Comparison of ENCODE assay signal across 8 cellular contexts in the genomic region with DNA sequence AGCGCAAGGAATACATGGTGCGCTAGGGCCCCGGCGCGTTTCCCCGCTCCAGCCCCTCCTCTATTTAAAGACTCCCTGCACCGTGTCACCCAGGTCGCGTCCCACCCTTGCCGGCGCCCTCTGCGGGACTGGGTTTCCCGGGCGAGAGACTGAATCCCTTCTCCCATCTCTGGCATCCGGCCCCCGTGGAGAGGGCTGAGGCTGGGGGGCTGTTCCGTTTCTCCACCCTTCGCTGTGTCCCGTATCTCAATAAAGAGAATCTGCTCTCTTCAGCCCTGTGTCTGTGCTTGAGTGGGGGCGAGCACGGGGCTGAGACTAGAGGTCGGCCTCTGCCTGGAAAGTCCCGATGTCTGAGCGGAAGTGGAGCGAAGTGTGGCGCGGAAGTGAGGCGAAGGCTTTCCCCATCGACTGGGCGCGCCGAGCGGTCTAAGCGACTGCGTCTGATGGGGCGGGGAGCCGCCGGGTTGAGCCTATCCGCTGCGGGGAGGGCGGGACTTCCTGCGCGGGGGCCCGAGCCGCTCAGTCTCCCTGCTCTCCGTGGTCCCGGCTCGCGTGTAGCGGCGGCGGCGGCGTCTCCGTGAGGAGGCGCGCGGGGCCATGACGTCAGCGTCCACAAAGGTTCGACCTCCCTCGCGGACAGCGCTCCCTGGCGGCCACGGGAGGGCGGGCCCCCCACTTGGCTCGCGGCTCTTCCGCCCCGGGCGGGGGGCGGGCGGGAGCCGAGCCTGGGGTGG. TPM values are rescaled to one million over a fixed set of nuclear protein-coding genes. Genes with fewer than 3 reads are reported as not detected.
DNase-seq lines count a peak whose midpoint lies in the region; ATAC-seq, FAIRE-seq and TF ChIP-seq lines count a peak whose summit lies in the region.

No MANE protein-coding gene starts in this region.

- no peak for TF ChIP-seq EP300 in suprapubic skin (IDR thresholded peaks at IDR 0.05)

- TF ChIP-seq POLR2A in HCT116 (IDR thresholded peaks at IDR 0.05; ENCODE audit: borderline replicate concordance, extremely low read depth, insufficient read depth, insufficient read length) (peak; percentile 51), suprapubic skin (IDR thresholded peaks at IDR 0.05) (peak in 1 of 2 donors; percentile 82)

- H2AFZ ChIP-seq in HCT116 (ENCODE audit: low read depth, low read length, poor library complexity, severe bottlenecking), result no peak overlapping the region
- peak overlapping the region; percentile 16; the same call in 1 of the 2 replicates for H2AFZ ChIP-seq in MM.1S (ENCODE audit: low read length)

- TF ChIP-seq CTCF in HCT116 (IDR thresholded peaks at IDR 0.05 in 2 of 3, conservative IDR thresholded peaks at IDR 0.05 in 1 of 3; ENCODE audit: borderline replicate concordance in 1 of 3, insufficient read depth in 1 of 3, low read depth in 2 of 3, low read length in 2 of 3), result peak in 2 of 3 experiments; percentile 52 to 56; a peak in 4 of 6 replicates
- TF ChIP-seq CTCF in MM.1S (IDR thresholded peaks at IDR 0.05; ENCODE audit: low read length), result peak; percentile 44
- peak; percentile 16 to 97 for TF ChIP-seq CTCF in suprapubic skin (IDR thresholded peaks at IDR 0.05)

- intact Hi-C loops in HCT116 (cut with micrococcal nuclease), result no loop called here

- peak; percentile 93 for DNase-seq in GM04504 (ENCODE audit: low read depth)
- DNase-seq in HCT116 (ENCODE audit: low read depth, low spot score), result peak; percentile 85
- peak; percentile 99 for DNase-seq in MM.1S
- peak; percentile 95 for DNase-seq in SIG-M5 treated with dmso at 0.1 percent for 504 hours (lab: John Stamatoyannopoulos, UW; ENCODE audit: unreplicated experiment)
- DNase-seq in activated naive CD4-positive, alpha-beta T cell treated with Interleukin-2 at 50 U/mL for 16 hours, result peak; percentile 99
- DNase-seq in frontal cortex (ENCODE audit: low spot score in 2 of 2), result peak; percentile 94
- peak; percentile 78 to 98 (median 96) for DNase-seq in nucleus accumbens (lab: John Stamatoyannopoulos, UW)
- DNase-seq in suprapubic skin (ENCODE audit: low spot score in 2 of 2), result peak; percentile 98 to 99

- peak overlapping the region; percentile 61 to 74 for H3K4me3 ChIP-seq in HCT116 (replicated peaks in 1 of 2; ENCODE audit: low read depth in 1 of 2, low read length in 2 of 2)
- H3K4me3 ChIP-seq in MM.1S (ENCODE audit: low read length), result peak overlapping the region; percentile 89
- H3K4me3 ChIP-seq in suprapubic skin, result peak overlapping the region; percentile 65

- H3K36me3 ChIP-seq in HCT116 (ENCODE audit: control insufficient read depth in 1 of 2, insufficient read depth in 2 of 2, low read length in 2 of 2) (no peaks in the 10 kb centered on the region), MM.1S (replicated peaks; ENCODE audit: insufficient read depth, low read length) (no peaks in the 10 kb centered on the region), suprapubic skin (peaks cover 12% of the 10 kb centered on the region)

- H3K4me2 ChIP-seq in HCT116 (ENCODE audit: low read length) (peak overlapping the region; percentile 100), MM.1S (ENCODE audit: low read depth, low read length) (peak overlapping the region; percentile 95)

- H3K79me2 ChIP-seq in HCT116 (ENCODE audit: insufficient read depth, low read length) (peaks cover 48% of the 10 kb centered on the region), MM.1S (ENCODE audit: low read length) (peaks cover 61% of the 10 kb centered on the region)

- H3K9ac ChIP-seq in HCT116 (ENCODE audit: low read length) (peak overlapping the region; percentile 98), MM.1S (ENCODE audit: low read length) (peak overlapping the region; percentile 99)

- H3K27me3 ChIP-seq in HCT116 (ENCODE audit: insufficient read depth, low read length), result no peaks in the 10 kb centered on the region
- no peaks in the 10 kb centered on the region for H3K27me3 ChIP-seq in MM.1S (replicated peaks; ENCODE audit: insufficient read depth, low read length)
- H3K27me3 ChIP-seq in suprapubic skin, result no peaks in the 10 kb centered on the region

- POLR2A ChIA-PET in HCT116 (lab: Charles Lee), result interaction anchor here (1.0 to 1.5 kb wide), 2 partner anchors 9 to 170 kb away, joined by 3 to 4 read pairs; no protein-coding TSS in a partner anchor

- no TSS peak for BruUV-seq in HCT116 (replicated peaks; lab: Mats Ljungman, UMichigan)

- no peaks in the 10 kb centered on the region for H3K9me3 ChIP-seq in HCT116 (ENCODE audit: control insufficient read depth in 1 of 2, insufficient read depth in 1 of 2, low read depth in 1 of 2, low read length in 2 of 2)
- H3K9me3 ChIP-seq in MM.1S (replicated peaks; ENCODE audit: insufficient read depth, low read length), result no peaks in the 10 kb centered on the region
- H3K9me3 ChIP-seq in suprapubic skin, result no peaks in the 10 kb centered on the region

- H3K9me2 ChIP-seq in HCT116 (ENCODE audit: insufficient read depth) (no peaks in the 10 kb centered on the region), MM.1S (replicated peaks; ENCODE audit: insufficient read depth, low read length) (no peaks in the 10 kb centered on the region)

- peaks cover 34% of the 10 kb centered on the region for H3F3A ChIP-seq in MM.1S (ENCODE audit: insufficient read depth, low read length)

- CTCF ChIA-PET in HCT116 (lab: Charles Lee), result interaction anchor here (0.7 to 1.7 kb wide), 6 partner anchors 10 to 347 kb away, joined by 3 to 7 read pairs (median 4); a partner anchor contains a TSS

- FAIRE-seq in frontal cortex (lab: Jason Lieb, UNC), result no peak

- WGBS in suprapubic skin, result 1% methylated on average over 14 of the region's 75 CpGs

- no peaks in the 10 kb centered on the region for H4K20me1 ChIP-seq in HCT116 (ENCODE audit: insufficient read depth)
- no peaks in the 10 kb centered on the region for H4K20me1 ChIP-seq in MM.1S (ENCODE audit: insufficient read depth, low read length)

- peak; percentile 92 for ATAC-seq in HCT116

- H3K4me1 ChIP-seq in HCT116 (ENCODE audit: control insufficient read depth in 1 of 2, insufficient read depth in 2 of 2, low read length in 2 of 2) (peaks cover 11 to 27% of the 10 kb centered on the region in 2 experiments; a peak in 3 of 4 replicates), MM.1S (ENCODE audit: low read length) (peaks cover 22% of the 10 kb centered on the region), suprapubic skin (peaks cover 82% of the 10 kb centered on the region)

- no peak for TF ChIP-seq RAD21 in HCT116 (IDR thresholded peaks at IDR 0.05; ENCODE audit: low read depth)

- peak overlapping the region; percentile 94 for H3K27ac ChIP-seq in HCT116 (ENCODE audit: low read depth, low read length)
- H3K27ac ChIP-seq in MM.1S (ENCODE audit: low read length), result peak overlapping the region; percentile 100
- H3K27ac ChIP-seq in suprapubic skin, result peak overlapping the region; percentile 97

- RAD21 ChIA-PET in HCT116 (lab: Charles Lee; ENCODE audit: low non-redundant PET in 1 of 2, low total read pairs in 2 of 2, uncharacterized antibody in 2 of 2, unreplicated experiment in 2 of 2), result no interaction called here

TF ChIP-seq in HCT116, 20 proteins besides CTCF, POLR2A, EP300 and RAD21:
- TF ChIP-seq, protein P1, sequence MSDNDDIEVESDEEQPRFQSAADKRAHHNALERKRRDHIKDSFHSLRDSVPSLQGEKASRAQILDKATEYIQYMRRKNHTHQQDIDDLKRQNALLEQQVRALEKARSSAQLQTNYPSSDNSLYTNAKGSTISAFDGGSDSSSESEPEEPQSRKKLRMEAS (IDR thresholded peaks at IDR 0.05), result peak; percentile 71; the same call in 1 of the 2 replicates
- TF ChIP-seq ZFX (IDR thresholded peaks at IDR 0.05) (peak; percentile 27; the same call in 1 of the 2 replicates), SP1 (IDR thresholded peaks at IDR 0.05; ENCODE audit: low read depth) (peak; percentile 68), SRF (IDR thresholded peaks at IDR 0.05; ENCODE audit: low read depth) (no peak), YY1 (IDR thresholded peaks at IDR 0.05; ENCODE audit: extremely low read depth, insufficient replicate concordance, low read depth, low read length) (peak; percentile 46), POLR2AphosphoS5 (IDR thresholded peaks at IDR 0.05; ENCODE audit: low read depth, low read length) (peak; percentile 88), SIN3A (IDR thresholded peaks at IDR 0.05; ENCODE audit: low read depth) (peak; percentile 60; the same call in 1 of the 2 replicates), TCF7L2 (IDR thresholded peaks at IDR 0.05; ENCODE audit: borderline replicate concordance, extremely low read depth, insufficient read depth, insufficient read length) (peak; percentile 8), ZNF274 (IDR thresholded peaks at IDR 0.05; ENCODE audit: low read depth, low read length) (no peak)

RNA-seq across cellular contexts. Expression of a gene that starts 2.0 kb away (rescaled TPM):
- total RNA-seq in HCT116 (2021; ENCODE audit: unreplicated experiment), result 160 TPM
- polyA plus RNA-seq in HCT116 (2012), result 173 and 253 TPM in 2 replicates
- total RNA-seq in frontal cortex, result 13.5 TPM
- total RNA-seq in suprapubic skin, result 100 to 1,000 TPM in 3 of 4 donors, 10 to 100 TPM in 1; 82.2 to 235 (median 219) TPM

RNA-seq across cellular contexts. Expression of a gene that starts 8.4 kb away (rescaled TPM):
- total RNA-seq in HCT116 (2021; ENCODE audit: unreplicated experiment), result 0.57 TPM
- polyA plus RNA-seq in HCT116 (2012), result 0.27 and 0.31 TPM in 2 replicates
- 2.0 TPM for total RNA-seq in frontal cortex
- 1 to 10 TPM; 1.6 to 3.1 (median 1.8) TPM for total RNA-seq in suprapubic skin

RNA-seq across cellular contexts. Expression of a gene that starts 18.6 kb away (rescaled TPM):
- total RNA-seq in HCT116 (2021; ENCODE audit: unreplicated experiment) (not detected), frontal cortex (under 0.01 TPM), suprapubic skin (10 to 100 TPM in 3 of 4 donors, 1 to 10 TPM in 1; 9.8 to 34.4 (median 22.8) TPM)
- polyA plus RNA-seq in HCT116 (2012), result 0.15 and 0.21 TPM in 2 replicates

RNA-seq across cellular contexts. Expression of a gene that starts 21.4 kb away (rescaled TPM):
- 6.8 TPM for total RNA-seq in HCT116 (2021; ENCODE audit: unreplicated experiment)
- 3.4 and 4.7 TPM in 2 replicates for polyA plus RNA-seq in HCT116 (2012)
- 0.82 TPM for total RNA-seq in frontal cortex
- total RNA-seq in suprapubic skin, result 1 to 10 TPM; 1.5 to 4.9 (median 3.7) TPM

RNA-seq across cellular contexts. Expression of a gene that starts 29.5 kb away (rescaled TPM):
- not detected for total RNA-seq in HCT116 (2021; ENCODE audit: unreplicated experiment)
- polyA plus RNA-seq in HCT116 (2012), result not detected in 2 replicates
- not detected for total RNA-seq in frontal cortex
- total RNA-seq in suprapubic skin, result 10 to 100 TPM in 1 of 4 donors, 1 to 10 TPM in 2, under 1 TPM in 1; 0.26 to 10.8 (median 5.5) TPM

Comparison
In these comparisons a context has a peak if more than half of its experiments do, and no peak if none do; other contexts are left out.
1. Peak in every context shown above with its lines: DNase-seq, ATAC-seq, H3K4me3 ChIP-seq and H3K27ac ChIP-seq.
2. RNA of a gene that starts 18.6 kb away (total RNA-seq): 9.8 to 34.4 TPM in suprapubic skin; not detected in HCT116 (single experiment) and under 0.01 TPM in frontal cortex (single experiment); every median in the first group is over 10 times any median in the second.